In the genomic region with DNA sequence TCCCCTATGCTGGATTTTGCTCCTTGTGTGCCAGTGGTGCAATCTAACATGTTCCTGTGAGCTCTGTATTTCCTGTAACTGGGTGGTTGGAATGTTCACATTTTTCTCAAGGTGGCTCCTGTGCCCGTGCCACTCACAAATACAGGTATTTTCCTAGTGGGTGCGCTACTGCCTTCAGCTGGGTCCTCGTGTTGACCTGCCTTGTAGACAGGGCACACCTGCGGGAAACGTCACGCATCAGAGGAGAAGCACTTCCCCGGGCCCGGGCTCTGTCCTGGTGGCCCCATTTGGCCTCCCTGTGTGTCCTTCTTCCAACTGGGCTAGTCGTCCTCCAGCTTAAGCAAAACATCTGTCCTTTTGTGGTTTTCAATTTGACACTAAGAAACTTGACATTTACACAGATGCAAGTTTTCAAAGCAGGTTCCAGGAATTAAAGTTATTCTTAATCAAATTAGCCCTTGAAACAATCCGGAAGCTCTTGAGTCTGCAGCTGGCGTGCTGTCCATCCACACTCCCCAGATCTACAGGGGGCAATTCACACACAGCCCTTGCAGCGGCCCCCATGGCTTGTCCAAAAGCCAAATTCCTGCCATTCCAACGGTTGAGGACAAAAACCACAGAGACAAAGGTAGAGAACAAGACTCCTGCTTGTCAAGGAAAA, we compare ENCODE assay signal across 10 cellular contexts.
A peak's percentile ranks its signal among the peaks of the same experiment; 100 is the strongest.
DNase-seq lines count a peak whose midpoint lies in the region; ATAC-seq and TF ChIP-seq lines count a peak whose summit lies in the region.
"Had no signal": no experiment of that assay in that cellular context is flagged by ENCODE, and none has a peak within 500 bp of the region (broad histone marks: within the 10 kb centered on the region; RNA-seq: fewer than 3 reads in every experiment).

No MANE protein-coding gene starts in this region.

- DNase-seq in DMS79 (lab: John Stamatoyannopoulos, UW) = peak; percentile 48
- DNase-seq in M059J (ENCODE audit: low read depth) = peak; percentile 99
- DNase-seq in breast epithelium (ENCODE audit: low spot score in 2 of 2) = peak in 1 of 2 donors; percentile 40
- no peak for DNase-seq in mucosa of descending colon
- no peak for DNase-seq in anterior cingulate cortex (lab: John Stamatoyannopoulos, UW)
- no peak for DNase-seq in SW 1271 (lab: John Stamatoyannopoulos, UW)
- no peak for DNase-seq in T-helper 2 cell treated with Interferon-gamma antibody and Interleukin-4, amounts not matched to agents 5 μg/mL and 100 μg/mL, for 36 hours (ENCODE audit: low spot score)
- DNase-seq: NCI-H1105 treated with DMSO at 0.1 percent for 48 hours had no signal

- peaks cover 4% of the 10 kb centered on the region for H3K4me1 Mint-ChIP-seq in T-helper 2 cell treated with Interferon-gamma antibody and Interleukin-4, amounts not matched to agents 5 μg/mL and 100 μg/mL, for 36 hours (ENCODE audit: low read depth)

- H3K4me3 Mint-ChIP-seq in T-helper 2 cell treated with Interferon-gamma antibody and Interleukin-4, amounts not matched to agents 5 μg/mL and 100 μg/mL, for 36 hours = no peak overlapping the region

- no peaks in the 10 kb centered on the region for H3K9me3 ChIP-seq in breast epithelium
- no peaks in the 10 kb centered on the region for H3K9me3 ChIP-seq in mucosa of descending colon

- ATAC-seq in mucosa of descending colon = peak; percentile 10
- ATAC-seq in GM18502 (IDR thresholded peaks at IDR 0.05; ENCODE audit: poor library complexity, unreplicated experiment) = no peak

- intact Hi-C loops in breast epithelium (cut with DNase I; ENCODE audit: low total_unique reads) = no loop called here
- intact Hi-C loops in mucosa of descending colon (cut with DNase I, micrococcal nuclease) = no loop called here

- peaks cover 0 to 10% of the 10 kb centered on the region in 2 donors for H3K4me1 ChIP-seq in breast epithelium
- H3K4me1 ChIP-seq in mucosa of descending colon (ENCODE audit: low read depth) = no peaks in the 10 kb centered on the region

- H3K27me3 Mint-ChIP-seq in T-helper 2 cell treated with Interferon-gamma antibody and Interleukin-4, amounts not matched to agents 5 μg/mL and 100 μg/mL, for 36 hours (ENCODE audit: low read depth) = no peaks in the 10 kb centered on the region

- H3K9me3 Mint-ChIP-seq in T-helper 2 cell treated with Interferon-gamma antibody and Interleukin-4, amounts not matched to agents 5 μg/mL and 100 μg/mL, for 36 hours = peaks cover 7% of the 10 kb centered on the region

- peak overlapping the region; percentile 52 to 66 for H3K27ac ChIP-seq in breast epithelium

- H3K27me3 ChIP-seq in breast epithelium = no peaks in the 10 kb centered on the region

- H3K36me3 Mint-ChIP-seq in T-helper 2 cell treated with Interferon-gamma antibody and Interleukin-4, amounts not matched to agents 5 μg/mL and 100 μg/mL, for 36 hours (ENCODE audit: low read depth) = no peaks in the 10 kb centered on the region

- H3K27ac Mint-ChIP-seq in T-helper 2 cell treated with Interferon-gamma antibody and Interleukin-4, amounts not matched to agents 5 μg/mL and 100 μg/mL, for 36 hours = no peak overlapping the region
- H3K27ac Mint-ChIP-seq: activated T-helper 2 cell treated with anti-CD3 and anti-CD28 coated beads, Interferon-gamma antibody, Interleukin-2, Interleukin-4, amounts not matched to agents 10 μg/mL and 5 μg/mL and 100 μg/mL, durations not matched to agents 14 hours and 24 hours and 36 hours had no signal

- H3K4me3 ChIP-seq in breast epithelium (no peak overlapping the region), mucosa of descending colon (no peak overlapping the region)

- TF ChIP-seq POLR2A in breast epithelium (IDR thresholded peaks at IDR 0.05) = no peak

- H3K36me3 ChIP-seq in breast epithelium (no peaks in the 10 kb centered on the region), mucosa of descending colon (ENCODE audit: low read depth) (no peaks in the 10 kb centered on the region)

- no peak for TF ChIP-seq CTCF in breast epithelium (IDR thresholded peaks at IDR 0.05)
- TF ChIP-seq CTCF in mucosa of descending colon (IDR thresholded peaks at IDR 0.05) = no peak

Comparison
In these comparisons a context has a peak if more than half of its experiments do, and no peak if none do; other contexts are left out.
1. DNase-seq: peak in DMS79 (single experiment) and M059J (single experiment); none in mucosa of descending colon (0 of 3), anterior cingulate cortex (0 of 58), SW 1271 (0 of 2) and T-helper 2 cell treated with Interferon-gamma antibody and Interleukin-4, amounts not matched to agents 5 μg/mL and 100 μg/mL, for 36 hours (single experiment).